In the genomic region with DNA sequence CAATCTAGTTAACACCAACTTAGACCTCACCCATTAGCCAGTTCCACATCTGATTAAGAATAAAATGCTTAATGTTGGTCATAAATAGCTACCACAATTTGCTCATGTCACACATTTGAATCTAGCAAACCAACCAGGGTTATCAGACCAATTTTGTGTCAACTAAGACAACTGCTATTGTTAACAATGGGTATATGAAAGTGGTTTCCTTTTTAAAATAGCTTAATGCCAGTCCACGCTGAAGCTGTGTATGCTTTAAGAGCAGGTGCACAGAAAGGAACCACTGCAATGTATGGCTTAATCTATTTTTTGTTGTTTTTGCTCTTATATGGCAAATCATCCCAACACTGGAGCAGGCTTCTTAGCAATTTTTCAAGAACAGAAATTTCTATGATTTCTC, we compare ENCODE assay signal across 12 cellular contexts.
"Had no signal": no experiment of that assay in that cellular context is flagged by ENCODE, and none has a peak within 500 bp of the region (broad histone marks: within the 10 kb centered on the region; RNA-seq: fewer than 3 reads in every experiment).

No MANE protein-coding gene starts in this region.

- H3K36me3 ChIP-seq: ovary had no signal

- ATAC-seq: activated naive CD8-positive, alpha-beta T cell treated with anti-CD3 and anti-CD28 coated beads, Interleukin-2, amount 50 U/mL, for 24 hours; stimulated activated memory B cell treated with anti-CD40 and anti-IgM and Interleukin-4, amounts not matched to agents 10 μg/mL and 1 μg/mL and 100 μg/mL, for 72 hours had no signal

- H3K27me3 ChIP-seq: colonic mucosa, ovary, transverse colon had no signal

- H3K27ac ChIP-seq: colonic mucosa, ovary had no signal

- H3K9me3 ChIP-seq: colonic mucosa, ovary, transverse colon had no signal

- H3K4me3 ChIP-seq: colonic mucosa, ovary, transverse colon had no signal

- FAIRE-seq: astrocyte, TTC549 had no signal

- DNase-seq: activated B cell treated with CpG ODN at 0.5 μM for 24 hours; activated CD4-positive, alpha-beta T cell treated with anti-CD3 and anti-CD28 coated beads, Interleukin-2, amount 10 ng/mL, durations not matched to agents 24 days and 14 days; activated naive CD4-positive, alpha-beta T cell treated with Interleukin-2 at 50 U/mL for 16 hours; activated naive CD8-positive, alpha-beta T cell treated with anti-CD3 and anti-CD28 coated beads, Interleukin-2, amount 50 U/mL, for 24 hours; colonic mucosa; hippocampal formation; ovary; T-helper 2 cell; transverse colon had no signal

- H3K4me1 ChIP-seq: colonic mucosa had no signal
